8 cellular contexts compared by ENCODE assay signal in genomic region chr6:109093732-109094131, GRCh38.
DNase-seq lines count a peak whose midpoint lies in the region; ATAC-seq and TF ChIP-seq lines count a peak whose summit lies in the region.

No MANE protein-coding gene starts in this region.

- peak overlapping the region; percentile 82 for H3K27ac Mint-ChIP-seq in activated naive CD8-positive, alpha-beta T cell
- no peak overlapping the region for H3K27ac Mint-ChIP-seq in stimulated activated naive CD8-positive, alpha-beta T cell treated with anti-CD3 and anti-CD28 coated beads, Interleukin-15, amount 100 ng/mL, for 72 hours

- peak; percentile 19 for DNase-seq in ACHN
- DNase-seq in HFF-Myc (ENCODE audit: extremely low read depth, low read depth) = no peak
- DNase-seq in stimulated activated naive CD8-positive, alpha-beta T cell treated with anti-CD3 and anti-CD28 coated beads, Interleukin-15, amount 100 ng/mL, for 72 hours = no peak

- H3K27me3 ChIP-seq in iPS-20b (ENCODE audit: insufficient read depth, low read length) = no peaks in the 10 kb centered on the region

- no peaks in the 10 kb centered on the region for H3K27me3 Mint-ChIP-seq in activated naive CD8-positive, alpha-beta T cell
- no peaks in the 10 kb centered on the region for H3K27me3 Mint-ChIP-seq in stimulated activated naive CD8-positive, alpha-beta T cell treated with anti-CD3 and anti-CD28 coated beads, Interleukin-15, amount 100 ng/mL, for 72 hours

- TF ChIP-seq CTCF in HFF-Myc (IDR thresholded peaks at IDR 0.05; ENCODE audit: low read depth, low read length, missing control alignments) = no peak

- H3K4me3 ChIP-seq in HFF-Myc (replicated peaks; ENCODE audit: low read depth, low read length) = peak overlapping the region; percentile 88
- peak overlapping the region; percentile 98 for H3K4me3 ChIP-seq in iPS-20b (ENCODE audit: low read length)

- H3K27ac ChIP-seq in iPS-20b (ENCODE audit: low read length) = no peak overlapping the region

- ATAC-seq in stimulated activated naive CD8-positive, alpha-beta T cell treated with anti-CD3 and anti-CD28 coated beads, Interleukin-15, amount 100 ng/mL, for 72 hours = no peak
- ATAC-seq in HG03460 (IDR thresholded peaks at IDR 0.05; ENCODE audit: unreplicated experiment) (no peak), HG02885 (IDR thresholded peaks at IDR 0.05; ENCODE audit: poor library complexity, unreplicated experiment) (no peak), GM18520 (IDR thresholded peaks at IDR 0.05; ENCODE audit: unreplicated experiment) (no peak)

- no peaks in the 10 kb centered on the region for H3K9me3 Mint-ChIP-seq in activated naive CD8-positive, alpha-beta T cell (ENCODE audit: low read depth)
- H3K9me3 Mint-ChIP-seq in stimulated activated naive CD8-positive, alpha-beta T cell treated with anti-CD3 and anti-CD28 coated beads, Interleukin-15, amount 100 ng/mL, for 72 hours = no peaks in the 10 kb centered on the region

- no peaks in the 10 kb centered on the region for H3K36me3 Mint-ChIP-seq in activated naive CD8-positive, alpha-beta T cell

- peaks cover 17% of the 10 kb centered on the region for H3K4me1 ChIP-seq in iPS-20b (ENCODE audit: insufficient read depth, low read length)

- H3K4me3 Mint-ChIP-seq in activated naive CD8-positive, alpha-beta T cell = peak overlapping the region; percentile 94
- H3K4me3 Mint-ChIP-seq in stimulated activated naive CD8-positive, alpha-beta T cell treated with anti-CD3 and anti-CD28 coated beads, Interleukin-15, amount 100 ng/mL, for 72 hours = peak overlapping the region; percentile 89 to 94

- in situ Hi-C loops in ACHN (cut with HindIII; ENCODE audit: low pct_ligation_motif_present, low pct_unique_long_range_greater_than_20kb, low sequenced_read_pairs) = no loop called here

- H3K36me3 ChIP-seq in iPS-20b (ENCODE audit: insufficient read depth, low read depth, low read length) = no peaks in the 10 kb centered on the region

- peaks cover 61% of the 10 kb centered on the region for H3K4me1 Mint-ChIP-seq in activated naive CD8-positive, alpha-beta T cell (ENCODE audit: low read depth)
- peaks cover 40% of the 10 kb centered on the region for H3K4me1 Mint-ChIP-seq in stimulated activated naive CD8-positive, alpha-beta T cell treated with anti-CD3 and anti-CD28 coated beads, Interleukin-15, amount 100 ng/mL, for 72 hours

- peak overlapping the region; percentile 74; the same call in 1 of the 2 replicates for H3K9ac ChIP-seq in iPS-20b (ENCODE audit: low read depth, low read length)

- no peaks in the 10 kb centered on the region for H3K9me3 ChIP-seq in iPS-20b (ENCODE audit: insufficient read depth, low read depth, low read length)
